16 cellular contexts compared by ENCODE assay signal in genomic region chr1:153570874-153571273, GRCh38. TPM values are rescaled to one million over a fixed set of nuclear protein-coding genes. Genes with fewer than 3 reads are reported as not detected.
"Had no signal": no experiment of that assay in that cellular context is flagged by ENCODE, and none has a peak within 500 bp of the region (broad histone marks: within the 10 kb centered on the region; RNA-seq: fewer than 3 reads in every experiment).

No MANE protein-coding gene starts in this region.

- DNase-seq: activated B cell treated with CpG ODN at 0.5 μM for 24 hours; activated CD4-positive, alpha-beta T cell treated with anti-CD3 and anti-CD28 coated beads, Interleukin-2, amount 50 U/mL, for 4 hours; activated gamma-delta T cell treated with Interleukin-2 at 50 U/mL for 16 hours; activated T-cell treated with anti-CD3 and anti-CD28 coated beads, Interleukin-2, amount 50 U/mL, for 4 hours; effector CD8-positive, alpha-beta T cell; heart left ventricle; left ventricle myocardium inferior; mesendoderm; stimulated activated CD4-positive, alpha-beta T cell treated with anti-CD3 and anti-CD28 coated beads, Interleukin-15, amount 100 ng/mL, for 24 hours; stimulated activated CD4-positive, alpha-beta T cell treated with anti-CD3 and anti-CD28 coated beads, Interleukin-4, amount 100 ng/mL, for 4 hours; thyroid gland had no signal

- H3K36me3 ChIP-seq: cardiac muscle cell, heart left ventricle, left ventricle myocardium inferior, thyroid gland had no signal

- H3K27ac ChIP-seq: cardiac muscle cell, coronary artery, heart left ventricle, left ventricle myocardium inferior, thyroid gland had no signal

- H3K27me3 ChIP-seq: cardiac muscle cell, heart left ventricle, thyroid gland had no signal

- H3K27ac Mint-ChIP-seq: activated B cell treated with CpG ODN at 0.5 μM for 24 hours had no signal

- H3K9me3 Mint-ChIP-seq: activated B cell treated with CpG ODN at 0.5 μM for 24 hours; activated T-cell treated with anti-CD3 and anti-CD28 coated beads, Interleukin-2, amount 50 U/mL, for 4 hours; nephron had no signal

- H3K4me3 Mint-ChIP-seq: activated B cell treated with CpG ODN at 0.5 μM for 24 hours; activated T-cell treated with anti-CD3 and anti-CD28 coated beads, Interleukin-2, amount 50 U/mL, for 4 hours; nephron had no signal

- H3K4me3 ChIP-seq: cardiac muscle cell, coronary artery, heart left ventricle, left ventricle myocardium inferior, thyroid gland had no signal

- ATAC-seq: activated T-cell treated with anti-CD3 and anti-CD28 coated beads, Interleukin-2, amount 50 U/mL, for 4 hours; heart left ventricle had no signal

- H3K9me3 ChIP-seq: heart left ventricle, left ventricle myocardium inferior, thyroid gland had no signal

RNA-seq across cellular contexts. Expression of gene S100A2, which starts 5.2 kb away (rescaled TPM):
- total RNA-seq: cardiac muscle cell, frontal cortex had no signal

RNA-seq across cellular contexts. Expression of gene S100A3, which starts 21.8 kb away (rescaled TPM):
- total RNA-seq: activated B cell treated with CpG ODN at 0.5 μM for 24 hours; activated T-cell treated with anti-CD3 and anti-CD28 coated beads, Interleukin-2, amount 50 U/mL, for 4 hours; cardiac muscle cell; frontal cortex; T-helper 1 cell treated with Interleukin-12 subunit alpha and Interleukin-12 subunit beta and Interleukin-4 antibody, amounts not matched to agents 30 ng/mL and 1 ng/mL, for 36 hours had no signal

RNA-seq across cellular contexts. Expression of gene S100A5, which starts 30.1 kb away (rescaled TPM):
- total RNA-seq: cardiac muscle cell, frontal cortex, heart left ventricle, left ventricle myocardium inferior had no signal
